ENCODE assay signal across 7 cellular contexts in the genomic region with DNA sequence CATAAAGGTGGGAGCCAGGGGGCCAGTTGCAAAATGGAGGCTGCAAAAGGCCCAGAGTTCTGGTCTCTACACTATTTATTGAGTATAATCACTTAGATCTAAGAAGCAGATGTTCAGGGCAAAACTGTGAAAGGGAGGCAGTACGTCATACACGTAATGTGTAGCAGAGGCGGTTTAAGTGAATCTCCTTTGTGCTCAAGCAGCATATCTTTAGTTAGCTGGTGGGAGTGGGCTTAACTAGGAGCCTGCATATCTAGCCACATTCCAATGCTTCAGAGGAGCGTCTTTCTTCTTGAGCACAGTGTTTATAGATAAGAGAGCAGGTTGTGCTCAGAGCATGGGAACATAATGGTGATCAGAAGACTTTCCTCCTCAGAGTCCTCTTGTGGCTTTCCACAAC. TPM values are rescaled to one million over a fixed set of nuclear protein-coding genes. Genes with fewer than 3 reads are reported as not detected.
DNase-seq lines count a peak whose midpoint lies in the region; ATAC-seq, FAIRE-seq and TF ChIP-seq lines count a peak whose summit lies in the region.
"Not testable (repeated sequence)": the region's sequence is repeated elsewhere in the genome, so short reads cannot be mapped to it uniquely, and the experiment has no call there.

No MANE protein-coding gene starts in this region.

- not testable (repeated sequence) for H2AFZ ChIP-seq in MM.1S (ENCODE audit: low read length); K562 (ENCODE audit: low read depth, low read length)

- TF ChIP-seq POLR2A in K562 (conservative IDR thresholded peaks at IDR 0.05) = not testable (repeated sequence)

- peaks cover 20% of the 10 kb centered on the region for H3K9me3 ChIP-seq in Caco-2
- not testable (repeated sequence) for H3K9me3 ChIP-seq in MM.1S (replicated peaks; ENCODE audit: insufficient read depth, low read length); SK-N-MC (ENCODE audit: low read depth, low read length); K562 (replicated peaks; ENCODE audit: control insufficient read depth, insufficient read depth, low read depth, low read length); cardiac muscle cell (ENCODE audit: low read depth); skeletal muscle tissue (ENCODE audit: control insufficient read depth in 3 of 3, low read length in 3 of 3)

- H4K8ac ChIP-seq in mesendoderm (ENCODE audit: low read depth, low read length) = not testable (repeated sequence)

- H3K4me1 ChIP-seq in Caco-2 = peaks cover 23% of the 10 kb centered on the region
- not testable (repeated sequence) for H3K4me1 ChIP-seq in MM.1S (ENCODE audit: low read length); mesendoderm (ENCODE audit: control insufficient read depth, low read depth, low read length)
- peaks cover 14 to 21% of the 10 kb centered on the region in 2 experiments; a peak in 4 of 5 replicates for H3K4me1 ChIP-seq in K562 (replicated peaks in 1 of 2; ENCODE audit: control insufficient read depth in 2 of 2, insufficient read depth in 2 of 2, low read length in 2 of 2)
- H3K4me1 ChIP-seq in cardiac muscle cell (ENCODE audit: low read depth) = peaks cover 11% of the 10 kb centered on the region
- peaks cover 5 to 12% (median 11%) of the 10 kb centered on the region in 3 donors for H3K4me1 ChIP-seq in skeletal muscle tissue (ENCODE audit: control insufficient read depth in 3 of 3, insufficient read depth in 3 of 3, low read length in 3 of 3)

- H3K4ac ChIP-seq in mesendoderm (ENCODE audit: low read depth, low read length) = not testable (repeated sequence)

- H4K20me1 ChIP-seq in MM.1S (ENCODE audit: insufficient read depth, low read length); K562 (replicated peaks; ENCODE audit: control insufficient read depth, insufficient read depth, low read length): not testable (repeated sequence)

- H4K5ac ChIP-seq in mesendoderm (ENCODE audit: low read length) = not testable (repeated sequence)

- peak; percentile 94 for FAIRE-seq in K562 (lab: Jason Lieb, UNC)

- 4% methylated on average over 4 of the region's 4 CpGs for WGBS in K562 (ENCODE audit: insufficient coverage, low coverage, missing lambda C conversion rate)
- WGBS in mesendoderm (ENCODE audit: extremely low coverage, insufficient coverage, low lambda C conversion rate) = no CpG with 5 or more reads among the region's 4 CpGs

- not testable (repeated sequence) for TF ChIP-seq CTCF in Caco-2 (IDR thresholded peaks at IDR 0.05; ENCODE audit: insufficient read depth in 1 of 2, low read depth in 1 of 2, low read length in 1 of 2, severe bottlenecking in 1 of 2, unreplicated experiment in 1 of 2); MM.1S (IDR thresholded peaks at IDR 0.05; ENCODE audit: low read length); K562 (IDR thresholded peaks at IDR 0.05 in 2 of 3, conservative IDR thresholded peaks at IDR 0.05 in 1 of 3; ENCODE audit: insufficient read depth in 2 of 3, low read depth in 1 of 3, low read length in 3 of 3); cardiac muscle cell (IDR thresholded peaks at IDR 0.05; ENCODE audit: low read depth, low read length)

- H3K4me1 Mint-ChIP-seq in Caco-2 (ENCODE audit: low read depth, unreplicated experiment) = peaks cover 23% of the 10 kb centered on the region

- peak overlapping the region; percentile 55 for H3K4me3 Mint-ChIP-seq in Caco-2 (ENCODE audit: unreplicated experiment)

- H3K79me2 ChIP-seq in MM.1S (ENCODE audit: low read length) (peaks cover 81% of the 10 kb centered on the region), K562 (ENCODE audit: control insufficient read depth, insufficient read depth, low read length) (peaks cover 88% of the 10 kb centered on the region), mesendoderm (ENCODE audit: control insufficient read depth, insufficient read depth, low read length) (peaks cover 47% of the 10 kb centered on the region)

- in situ Hi-C loops in K562 (cut with MboI) = not testable (repeated sequence)

- CTCF ChIA-PET in Caco-2 (lab: Charles Lee); K562 (lab: Yijun Ruan, JAX; ENCODE audit: low intra/inter-chr PET ratio): not testable (repeated sequence)

- POLR2A ChIA-PET in Caco-2 (lab: Charles Lee) (interaction anchor here (0.6 kb wide), 1 partner anchor 136 kb away, joined by 5 read pairs; no protein-coding TSS in a partner anchor), K562 (lab: Yijun Ruan, JAX) (interaction anchor here (0.7 to 1.5 kb wide), 6 partner anchors 8 to 46 kb away, joined by 3 to 5 read pairs (median 4); partner anchors contain the start of gene YY1AP1)

- H3K9me3 Mint-ChIP-seq in Caco-2 (ENCODE audit: unreplicated experiment) = peaks cover 20% of the 10 kb centered on the region

- H2BK15ac ChIP-seq in mesendoderm (replicated peaks; ENCODE audit: low read depth) = not testable (repeated sequence)

- H3K56ac ChIP-seq in mesendoderm (ENCODE audit: low read length) = not testable (repeated sequence)

- TF ChIP-seq EP300 in K562 (IDR thresholded peaks at IDR 0.05; ENCODE audit: low read length) = peak; percentile 17; the same call in 1 of the 2 replicates

- TF ChIP-seq RAD21 in K562 (CRISPR knock-in tag; conservative IDR thresholded peaks at IDR 0.05 in 1 of 2, IDR thresholded peaks at IDR 0.05 in 1 of 2) = not testable (repeated sequence)

- DNase-seq in Caco-2 (peak; percentile 71), MM.1S (peak; percentile 5), K562 (ENCODE audit: extremely low read depth in 1 of 4, low spot score in 3 of 4) (peak in 2 of 4 experiments; percentile 57 to 89), cardiac muscle cell (ENCODE audit: low read depth in 1 of 2, low spot score in 1 of 2) (peak; percentile 1 to 47), mesendoderm (peak; percentile 77)
- not testable (repeated sequence) for DNase-seq in SK-N-MC (ENCODE audit: low read depth, low spot score)

- not testable (repeated sequence) for H3K9ac ChIP-seq in MM.1S (ENCODE audit: low read length); SK-N-MC (ENCODE audit: insufficient read length); mesendoderm (ENCODE audit: low read length); skeletal muscle tissue (ENCODE audit: low read depth in 1 of 3, low read length in 3 of 3)
- peak overlapping the region; percentile 75 to 87; a peak in 3 of 4 replicates for H3K9ac ChIP-seq in K562 (ENCODE audit: insufficient read depth in 1 of 2, low read depth in 2 of 2, low read length in 2 of 2)

- not testable (repeated sequence) for H3K27me3 Mint-ChIP-seq in Caco-2 (ENCODE audit: insufficient read depth, unreplicated experiment)

- H3K79me1 ChIP-seq in mesendoderm (ENCODE audit: low read length) = peaks cover 13% of the 10 kb centered on the region

- ATAC-seq in K562 = peak; percentile 87

- H3K9me2 ChIP-seq in MM.1S (replicated peaks; ENCODE audit: insufficient read depth, low read length) = not testable (repeated sequence)

- H3K23ac ChIP-seq in mesendoderm (ENCODE audit: low read length) = not testable (repeated sequence)

- not testable (repeated sequence) for H2BK5ac ChIP-seq in mesendoderm (ENCODE audit: low read length)

- H2AK5ac ChIP-seq in mesendoderm (ENCODE audit: low read length) = not testable (repeated sequence)

- BruUV-seq in Caco-2 (replicated peaks; lab: Mats Ljungman, UMichigan); K562 (replicated peaks; lab: Mats Ljungman, UMichigan): not testable (repeated sequence)

- peak overlapping the region; percentile 94 for H3K27ac Mint-ChIP-seq in Caco-2 (ENCODE audit: unreplicated experiment)

- H3K36me3 Mint-ChIP-seq in Caco-2 (ENCODE audit: insufficient read depth, unreplicated experiment) = peaks cover 69% of the 10 kb centered on the region

- intact Hi-C loops in Caco-2 (cut with micrococcal nuclease; ENCODE audit: unreplicated experiment); K562 (cut with micrococcal nuclease): not testable (repeated sequence)

- H3K4me3 ChIP-seq in Caco-2 (ENCODE audit: low read depth, low read length); MM.1S (ENCODE audit: low read length); SK-N-MC; cardiac muscle cell; mesendoderm (ENCODE audit: low read length); skeletal muscle tissue (ENCODE audit: low read length in 3 of 3): not testable (repeated sequence)
- peak overlapping the region; percentile 39 for H3K4me3 ChIP-seq in K562

- H3K27ac ChIP-seq in MM.1S (ENCODE audit: low read length); mesendoderm (ENCODE audit: low read depth, low read length): not testable (repeated sequence)
- H3K27ac ChIP-seq in SK-N-MC (peak overlapping the region; percentile 60), K562 (ENCODE audit: extremely low read depth, low read depth, low read length) (peak overlapping the region; percentile 90), cardiac muscle cell (peak overlapping the region; percentile 95), skeletal muscle tissue (ENCODE audit: low read depth, low read length) (peak overlapping the region; percentile 25)

- H3K27me3 ChIP-seq in Caco-2 (replicated peaks; ENCODE audit: control insufficient read depth, insufficient read depth, low read length); MM.1S (replicated peaks; ENCODE audit: insufficient read depth, low read length); K562 (ENCODE audit: control insufficient read depth in 2 of 2, insufficient read depth in 2 of 2, low read length in 2 of 2); cardiac muscle cell; mesendoderm (ENCODE audit: insufficient read depth, low read length, poor library complexity); skeletal muscle tissue (ENCODE audit: control insufficient read depth in 3 of 3, insufficient read depth in 3 of 3, low read length in 3 of 3): not testable (repeated sequence)

- not testable (repeated sequence) for H2BK120ac ChIP-seq in mesendoderm (ENCODE audit: low read depth, low read length)

- not testable (repeated sequence) for H3K4me2 ChIP-seq in MM.1S (ENCODE audit: low read depth, low read length); mesendoderm (ENCODE audit: low read length)
- H3K4me2 ChIP-seq in K562 (ENCODE audit: insufficient read depth, low read length) = peak overlapping the region; percentile 78

- H3K9me1 ChIP-seq in K562 (ENCODE audit: control insufficient read depth, insufficient read depth, low read length) = not testable (repeated sequence)

- not testable (repeated sequence) for H3F3A ChIP-seq in MM.1S (ENCODE audit: insufficient read depth, low read length)

- not testable (repeated sequence) for H3K18ac ChIP-seq in mesendoderm (ENCODE audit: low read length)

- not testable (repeated sequence) for H3K36me3 ChIP-seq in Caco-2 (ENCODE audit: control insufficient read depth, insufficient read depth, low read length); cardiac muscle cell; mesendoderm (ENCODE audit: control insufficient read depth, insufficient read depth, low read length); skeletal muscle tissue (ENCODE audit: control insufficient read depth in 3 of 3, insufficient read depth in 3 of 3, low read length in 3 of 3)
- H3K36me3 ChIP-seq in MM.1S (replicated peaks; ENCODE audit: insufficient read depth, low read length) (peaks cover 20% of the 10 kb centered on the region), SK-N-MC (ENCODE audit: insufficient read depth, low read length) (peaks cover 17% of the 10 kb centered on the region), K562 (ENCODE audit: control insufficient read depth, insufficient read depth, low read length) (peaks cover 32% of the 10 kb centered on the region)

RNA-seq across cellular contexts. Expression of gene DAP3, which starts 10.2 kb away (rescaled TPM):
- total RNA-seq in Caco-2 (2022) = 165 and 185 TPM in 2 replicates
- 498 and 523 TPM in 2 replicates for total RNA-seq in K562 (2011; cell fraction: chromatin; rRNA removed; ENCODE audit: low replicate concordance)
- 338 and 343 TPM in 2 replicates for total RNA-seq in K562 (2011; cell fraction: nucleolus; rRNA removed)
- 327 and 351 TPM in 2 replicates for total RNA-seq in K562 (2011; cell fraction: nucleoplasm; rRNA removed)
- total RNA-seq in K562 (2014; rRNA removed) = 129 and 155 TPM in 2 replicates
- 250 and 288 TPM in 2 replicates for total RNA-seq in K562 (2014; rRNA removed; fragmentation: Illumina TruSeq; extraction: Trizol)
- total RNA-seq in K562 (2015; rRNA removed; fragmentation: Illumina TruSeq; extraction: Trizol) = 202 and 215 TPM in 2 replicates
- 242 and 246 TPM in 2 replicates for total RNA-seq in K562 (2021)
- 431 and 484 TPM in 2 replicates for polyA plus RNA-seq in K562 (2011; rRNA removed)
- 317 and 359 TPM in 2 replicates for polyA plus RNA-seq in K562 (2011; cell fraction: cytosol; rRNA removed)
- polyA plus RNA-seq in K562 (2011; cell fraction: nucleus; rRNA removed) = 376 and 394 TPM in 2 replicates
- polyA plus RNA-seq in K562 (2012) = 209 and 223 TPM in 2 replicates
- polyA plus RNA-seq in K562 (2014; fragmentation: Illumina TruSeq; extraction: Trizol) = 402 and 404 TPM in 2 replicates
- polyA plus RNA-seq in K562 (2014; fragmentation: Nextera tagmentation; extraction: Ambion mirVana) = 100 to 1,000 TPM; 298 to 468 TPM
- polyA plus RNA-seq in K562 (2014; rRNA removed) = 344 and 358 TPM in 2 replicates
- 340 and 359 TPM in 2 replicates for polyA minus RNA-seq in K562 (2011; rRNA and poly(A)+ RNA removed)
- 135 and 169 TPM in 2 replicates for polyA minus RNA-seq in K562 (2011; cell fraction: cytosol; rRNA and poly(A)+ RNA removed)
- polyA minus RNA-seq in K562 (2011; cell fraction: nucleus; rRNA and poly(A)+ RNA removed) = 193 and 313 TPM in 2 replicates
- 91.2 and 104 TPM in 2 replicates for total RNA-seq in cardiac muscle cell
- polyA plus RNA-seq in cardiac muscle cell = 116 and 120 TPM in 2 replicates
- 107 TPM for polyA plus RNA-seq in mesendoderm (2013, experiment 1 of 2)
- polyA plus RNA-seq in mesendoderm (2013, experiment 2 of 2) = 109 TPM
- 63.7 TPM for total RNA-seq in skeletal muscle tissue

RNA-seq across cellular contexts. Expression of gene YY1AP1, which starts 10.5 kb away (rescaled TPM):
- 61.1 and 63.0 TPM in 2 replicates for total RNA-seq in Caco-2 (2022)
- total RNA-seq in K562 (2011; cell fraction: chromatin; rRNA removed; ENCODE audit: low replicate concordance) = 115 and 157 TPM in 2 replicates
- total RNA-seq in K562 (2011; cell fraction: nucleolus; rRNA removed) = 58.0 and 60.1 TPM in 2 replicates
- 73.8 and 91.0 TPM in 2 replicates for total RNA-seq in K562 (2011; cell fraction: nucleoplasm; rRNA removed)
- 28.0 and 33.5 TPM in 2 replicates for total RNA-seq in K562 (2014; rRNA removed)
- total RNA-seq in K562 (2014; rRNA removed; fragmentation: Illumina TruSeq; extraction: Trizol) = 42.1 and 44.5 TPM in 2 replicates
- total RNA-seq in K562 (2015; rRNA removed; fragmentation: Illumina TruSeq; extraction: Trizol) = 43.2 and 44.8 TPM in 2 replicates
- total RNA-seq in K562 (2021) = 50.3 and 52.1 TPM in 2 replicates
- 90.7 and 106 TPM in 2 replicates for polyA plus RNA-seq in K562 (2011; rRNA removed)
- 62.1 and 77.9 TPM in 2 replicates for polyA plus RNA-seq in K562 (2011; cell fraction: cytosol; rRNA removed)
- 101 and 107 TPM in 2 replicates for polyA plus RNA-seq in K562 (2011; cell fraction: nucleus; rRNA removed)
- 41.6 and 49.1 TPM in 2 replicates for polyA plus RNA-seq in K562 (2012)
- polyA plus RNA-seq in K562 (2014; fragmentation: Illumina TruSeq; extraction: Trizol) = 78.1 and 85.1 TPM in 2 replicates
- polyA plus RNA-seq in K562 (2014; fragmentation: Nextera tagmentation; extraction: Ambion mirVana) = 10 to 100 TPM; 18.4 to 35.2 TPM
- 42.9 and 44.5 TPM in 2 replicates for polyA plus RNA-seq in K562 (2014; rRNA removed)
- polyA minus RNA-seq in K562 (2011; rRNA and poly(A)+ RNA removed) = 146 and 175 TPM in 2 replicates
- 40.0 and 44.7 TPM in 2 replicates for polyA minus RNA-seq in K562 (2011; cell fraction: cytosol; rRNA and poly(A)+ RNA removed)
- 20.3 and 43.2 TPM in 2 replicates for polyA minus RNA-seq in K562 (2011; cell fraction: nucleus; rRNA and poly(A)+ RNA removed)
- 33.6 and 44.7 TPM in 2 replicates for total RNA-seq in cardiac muscle cell
- polyA plus RNA-seq in cardiac muscle cell = 42.0 and 43.3 TPM in 2 replicates
- polyA plus RNA-seq in mesendoderm (2013, experiment 1 of 2) = 43.1 TPM
- 42.0 TPM for polyA plus RNA-seq in mesendoderm (2013, experiment 2 of 2)
- total RNA-seq in skeletal muscle tissue = 358 TPM
